36 cellular contexts compared by ENCODE assay signal in the genomic region with DNA sequence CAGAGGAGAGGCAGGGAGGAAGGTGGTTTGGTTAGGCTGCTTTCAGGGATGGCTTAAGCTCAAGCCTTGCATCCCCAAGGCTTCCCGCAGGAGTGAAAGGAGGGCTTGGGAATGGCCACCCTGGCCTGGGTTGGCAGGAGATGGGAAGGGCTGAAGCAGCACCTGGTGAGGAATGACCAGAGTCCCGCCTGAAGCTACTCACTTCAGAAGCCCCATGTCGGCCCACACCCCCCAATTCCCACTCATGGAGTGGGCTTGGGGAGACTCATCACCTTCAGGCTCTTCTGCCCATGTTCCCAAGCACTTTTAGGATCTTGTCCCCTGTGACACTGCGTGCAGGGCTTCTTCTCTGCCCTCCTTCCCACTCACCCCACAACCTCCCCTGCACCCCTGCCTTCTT. TPM values are rescaled to one million over a fixed set of nuclear protein-coding genes. Genes with fewer than 3 reads are reported as not detected.
"Had no signal": no experiment of that assay in that cellular context is flagged by ENCODE, and none has a peak within 500 bp of the region (broad histone marks: within the 10 kb centered on the region; RNA-seq: fewer than 3 reads in every experiment).

No MANE protein-coding gene starts in this region.

- H3K4me3 Mint-ChIP-seq: activated B cell treated with CpG ODN at 0.5 μM for 24 hours; activated naive CD4-positive, alpha-beta T cell treated with anti-CD3 and anti-CD28 coated beads for 36 hours; activated naive CD4-positive, alpha-beta T cell treated with anti-CD3 and anti-CD28 coated beads, Interleukin-2, amount 50 U/mL, for 24 hours; activated naive CD8-positive, alpha-beta T cell treated with anti-CD3 and anti-CD28 coated beads for 36 hours; activated naive CD8-positive, alpha-beta T cell treated with anti-CD3 and anti-CD28 coated beads, Interleukin-2, amount 50 U/mL, for 24 hours; activated T-helper 1 cell treated with anti-CD3 and anti-CD28 coated beads, Interleukin-12 subunit alpha, Interleukin-12 subunit beta, Interleukin-2, Interleukin-4 antibody, amounts not matched to agents 30 ng/mL and 10 ng/mL and 1 ng/mL, durations not matched to agents 14 hours and 24 hours and 36 hours; dendritic cell treated with granulocyte-macrophage colony-stimulating factor and Interleukin-4, amounts not matched to agents 40 ng/mL and 50 ng/mL, for 4 days; T-helper 17 cell; T-helper 2 cell treated with Interferon-gamma antibody and Interleukin-4, amounts not matched to agents 5 μg/mL and 100 μg/mL, for 36 hours had no signal

- H3K36me3 Mint-ChIP-seq: activated naive CD4-positive, alpha-beta T cell treated with anti-CD3 and anti-CD28 coated beads, Interleukin-2, amount 50 U/mL, for 24 hours; activated naive CD8-positive, alpha-beta T cell treated with anti-CD3 and anti-CD28 coated beads for 36 hours had no signal

- DNase-seq: activated B cell treated with CpG ODN at 0.5 μM for 24 hours; activated CD4-positive, alpha-beta T cell treated with anti-CD3 and anti-CD28 coated beads for 48 hours; activated CD4-positive, alpha-beta T cell treated with anti-CD3 and anti-CD28 coated beads, Interleukin-2, amount 50 U/mL, for 1 hour; activated CD4-positive, alpha-beta T cell treated with anti-CD3 and anti-CD28 coated beads, Interleukin-2, amount 50 U/mL, for 48 hours; activated CD8-positive, alpha-beta memory T cell treated with anti-CD3 and anti-CD28 coated beads, Interleukin-2, amount 50 U/mL, for 4 hours; activated effector memory CD4-positive, alpha-beta T cell treated with anti-CD3 and anti-CD28 coated beads, Interleukin-2, amount 50 U/mL, for 16 hours; activated naive CD4-positive, alpha-beta T cell treated with anti-CD3 and anti-CD28 coated beads for 36 hours; activated naive CD8-positive, alpha-beta T cell treated with anti-CD3 and anti-CD28 coated beads for 36 hours; activated naive CD8-positive, alpha-beta T cell treated with anti-CD3 and anti-CD28 coated beads, Interleukin-2, amount 50 U/mL, for 24 hours; activated T-cell treated with anti-CD3 and anti-CD28 coated beads, Interleukin-2, amount 50 U/mL, for 1 hour; adrenal gland; amygdala; aorta; body of pancreas; central memory CD4-positive, alpha-beta T cell; cerebellar nuclear complex; dorsolateral prefrontal cortex; effector memory CD4-positive, alpha-beta T cell; erythroblast; foreskin keratinocyte; gastrocnemius medialis; glutamatergic neuron; heart left ventricle; T-helper 1 cell; T-helper 17 cell; T1000; WERI-Rb-1 had no signal

- H3K27ac Mint-ChIP-seq: activated B cell treated with CpG ODN at 0.5 μM for 24 hours; activated naive CD4-positive, alpha-beta T cell treated with anti-CD3 and anti-CD28 coated beads for 36 hours; activated naive CD4-positive, alpha-beta T cell treated with anti-CD3 and anti-CD28 coated beads, Interleukin-2, amount 50 U/mL, for 24 hours; activated naive CD8-positive, alpha-beta T cell treated with anti-CD3 and anti-CD28 coated beads for 36 hours; activated naive CD8-positive, alpha-beta T cell treated with anti-CD3 and anti-CD28 coated beads, Interleukin-2, amount 50 U/mL, for 24 hours; activated T-helper 1 cell treated with anti-CD3 and anti-CD28 coated beads, Interleukin-12 subunit alpha, Interleukin-12 subunit beta, Interleukin-2, Interleukin-4 antibody, amounts not matched to agents 30 ng/mL and 10 ng/mL and 1 ng/mL, durations not matched to agents 14 hours and 24 hours and 36 hours; activated T-helper 2 cell treated with anti-CD3 and anti-CD28 coated beads, Interferon-gamma antibody, Interleukin-2, Interleukin-4, amounts not matched to agents 10 μg/mL and 5 μg/mL and 100 μg/mL, durations not matched to agents 14 hours and 24 hours and 36 hours; dendritic cell treated with granulocyte-macrophage colony-stimulating factor and Interleukin-4, amounts not matched to agents 40 ng/mL and 50 ng/mL, for 4 days; T-helper 17 cell; T-helper 2 cell treated with Interferon-gamma antibody and Interleukin-4, amounts not matched to agents 5 μg/mL and 100 μg/mL, for 36 hours had no signal

- H3K27ac ChIP-seq: adrenal gland, body of pancreas, cardiac muscle cell, coronary artery, dorsolateral prefrontal cortex, esophagus muscularis mucosa, foreskin keratinocyte, gastrocnemius medialis, heart left ventricle, WERI-Rb-1 had no signal

- ATAC-seq: activated CD4-positive, CD25-positive, alpha-beta regulatory T cell treated with anti-CD3 and anti-CD28 coated beads, Interleukin-2, amount 50 U/mL, for 24 hours; activated naive CD8-positive, alpha-beta T cell treated with anti-CD3 and anti-CD28 coated beads, Interleukin-2, amount 50 U/mL, for 24 hours; body of pancreas; foreskin keratinocyte; gastrocnemius medialis; heart left ventricle; T-helper 17 cell had no signal

- H3K9me3 Mint-ChIP-seq: activated B cell treated with CpG ODN at 0.5 μM for 24 hours; activated naive CD4-positive, alpha-beta T cell treated with anti-CD3 and anti-CD28 coated beads for 36 hours; activated naive CD4-positive, alpha-beta T cell treated with anti-CD3 and anti-CD28 coated beads, Interleukin-2, amount 50 U/mL, for 24 hours; activated naive CD8-positive, alpha-beta T cell treated with anti-CD3 and anti-CD28 coated beads for 36 hours; activated naive CD8-positive, alpha-beta T cell treated with anti-CD3 and anti-CD28 coated beads, Interleukin-2, amount 50 U/mL, for 24 hours; activated T-helper 1 cell treated with anti-CD3 and anti-CD28 coated beads, Interleukin-12 subunit alpha, Interleukin-12 subunit beta, Interleukin-2, Interleukin-4 antibody, amounts not matched to agents 30 ng/mL and 10 ng/mL and 1 ng/mL, durations not matched to agents 14 hours and 24 hours and 36 hours; activated T-helper 2 cell treated with anti-CD3 and anti-CD28 coated beads, Interferon-gamma antibody, Interleukin-2, Interleukin-4, amounts not matched to agents 10 μg/mL and 5 μg/mL and 100 μg/mL, durations not matched to agents 14 hours and 24 hours and 36 hours; dendritic cell treated with granulocyte-macrophage colony-stimulating factor and Interleukin-4, amounts not matched to agents 40 ng/mL and 50 ng/mL, for 4 days; T-helper 2 cell treated with Interferon-gamma antibody and Interleukin-4, amounts not matched to agents 5 μg/mL and 100 μg/mL, for 36 hours had no signal

- H3K4me3 ChIP-seq: adrenal gland, body of pancreas, cardiac muscle cell, coronary artery, dorsolateral prefrontal cortex, esophagus muscularis mucosa, gastrocnemius medialis, heart left ventricle had no signal

- H3K4me1 ChIP-seq: adrenal gland, foreskin keratinocyte, gastrocnemius medialis had no signal

- H3K27me3 ChIP-seq: adrenal gland, body of pancreas, cardiac muscle cell, dorsolateral prefrontal cortex had no signal

- H3K36me3 ChIP-seq: adrenal gland, cardiac muscle cell, esophagus muscularis mucosa, gastrocnemius medialis, heart left ventricle, WERI-Rb-1 had no signal

- H3K9me3 ChIP-seq: adrenal gland, body of pancreas, esophagus muscularis mucosa, gastrocnemius medialis, heart left ventricle had no signal

RNA-seq across cellular contexts. Expression of a gene that starts 16.4 kb away (rescaled TPM):
- total RNA-seq: activated B cell treated with CpG ODN at 0.5 μM for 24 hours; activated naive CD4-positive, alpha-beta T cell treated with anti-CD3 and anti-CD28 coated beads for 36 hours; activated naive CD8-positive, alpha-beta T cell treated with anti-CD3 and anti-CD28 coated beads for 36 hours; activated T-helper 1 cell treated with anti-CD3 and anti-CD28 coated beads, Interleukin-12 subunit alpha, Interleukin-12 subunit beta, Interleukin-2, Interleukin-4 antibody, amounts not matched to agents 30 ng/mL and 10 ng/mL and 1 ng/mL, durations not matched to agents 14 hours and 24 hours and 36 hours; activated T-helper 2 cell treated with anti-CD3 and anti-CD28 coated beads, Interferon-gamma antibody, Interleukin-2, Interleukin-4, amounts not matched to agents 10 μg/mL and 5 μg/mL and 100 μg/mL, durations not matched to agents 14 hours and 24 hours and 36 hours; adrenal gland; aorta; body of pancreas; cardiac muscle cell; foreskin keratinocyte; T-helper 17 cell had no signal

RNA-seq across cellular contexts. Expression of a gene that starts 19.9 kb away (rescaled TPM):
- total RNA-seq: activated B cell treated with CpG ODN at 0.5 μM for 24 hours; activated naive CD4-positive, alpha-beta T cell treated with anti-CD3 and anti-CD28 coated beads for 36 hours; activated naive CD8-positive, alpha-beta T cell treated with anti-CD3 and anti-CD28 coated beads for 36 hours; activated T-helper 1 cell treated with anti-CD3 and anti-CD28 coated beads, Interleukin-12 subunit alpha, Interleukin-12 subunit beta, Interleukin-2, Interleukin-4 antibody, amounts not matched to agents 30 ng/mL and 10 ng/mL and 1 ng/mL, durations not matched to agents 14 hours and 24 hours and 36 hours; activated T-helper 2 cell treated with anti-CD3 and anti-CD28 coated beads, Interferon-gamma antibody, Interleukin-2, Interleukin-4, amounts not matched to agents 10 μg/mL and 5 μg/mL and 100 μg/mL, durations not matched to agents 14 hours and 24 hours and 36 hours; adrenal gland; aorta; body of pancreas; cardiac muscle cell; esophagus muscularis mucosa; foreskin keratinocyte; gastrocnemius medialis; heart left ventricle; T-helper 17 cell had no signal

RNA-seq across cellular contexts. Expression of a gene that starts 35.9 kb away (rescaled TPM):
- total RNA-seq: activated B cell treated with CpG ODN at 0.5 μM for 24 hours; activated naive CD4-positive, alpha-beta T cell treated with anti-CD3 and anti-CD28 coated beads for 36 hours; activated naive CD8-positive, alpha-beta T cell treated with anti-CD3 and anti-CD28 coated beads for 36 hours; activated T-helper 1 cell treated with anti-CD3 and anti-CD28 coated beads, Interleukin-12 subunit alpha, Interleukin-12 subunit beta, Interleukin-2, Interleukin-4 antibody, amounts not matched to agents 30 ng/mL and 10 ng/mL and 1 ng/mL, durations not matched to agents 14 hours and 24 hours and 36 hours; activated T-helper 2 cell treated with anti-CD3 and anti-CD28 coated beads, Interferon-gamma antibody, Interleukin-2, Interleukin-4, amounts not matched to agents 10 μg/mL and 5 μg/mL and 100 μg/mL, durations not matched to agents 14 hours and 24 hours and 36 hours; adrenal gland; aorta; body of pancreas; cardiac muscle cell; foreskin keratinocyte; gastrocnemius medialis; heart left ventricle; T-helper 17 cell had no signal
